In the genomic region with DNA sequence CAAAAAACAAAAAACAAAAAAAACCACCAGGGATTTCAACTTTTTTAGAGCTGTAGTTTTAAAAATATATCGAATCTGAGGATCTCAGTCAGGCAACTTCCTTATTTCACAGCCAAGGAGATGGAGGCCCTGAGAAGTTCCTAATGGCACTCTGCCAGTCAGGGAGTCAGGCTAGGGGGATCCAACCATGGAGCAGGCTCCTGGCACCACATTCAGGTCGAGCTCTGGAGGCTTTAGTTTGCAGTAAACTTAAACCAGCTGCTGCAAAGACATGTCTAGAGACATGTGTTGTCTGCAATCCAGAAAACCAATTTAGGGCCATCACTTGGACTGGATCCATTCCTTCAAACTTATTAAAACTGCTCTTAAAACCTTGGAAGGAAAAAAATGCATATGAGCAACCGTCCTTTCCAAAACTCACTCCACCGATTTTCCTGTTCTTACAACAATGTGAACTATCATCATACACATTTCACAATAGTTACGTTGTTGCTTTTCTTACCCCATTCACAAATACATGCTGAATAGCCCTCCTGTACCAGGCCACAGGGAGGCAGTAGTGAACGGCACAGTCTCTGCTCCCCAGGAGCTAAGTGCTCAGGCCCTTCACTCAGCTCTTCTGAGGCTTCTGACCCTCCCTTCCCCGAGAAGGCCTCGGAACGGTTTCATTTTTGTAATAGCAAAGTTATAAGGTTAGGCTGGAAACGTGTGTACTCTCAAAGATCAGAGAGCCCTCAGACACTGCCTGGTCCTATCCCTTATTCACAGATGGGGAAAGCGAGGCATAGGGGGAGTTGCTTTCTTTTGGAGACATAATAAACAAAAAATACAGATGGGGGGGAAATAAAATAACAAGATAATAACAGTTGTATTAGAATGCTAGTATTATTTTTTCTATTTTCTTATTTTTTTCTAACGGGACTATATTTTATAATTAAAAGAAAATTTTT, we compare ENCODE assay signal across 8 cellular contexts. TPM values are rescaled to one million over a fixed set of nuclear protein-coding genes. Genes with fewer than 3 reads are reported as not detected.
DNase-seq lines count a peak whose midpoint lies in the region; ATAC-seq and TF ChIP-seq lines count a peak whose summit lies in the region.

No MANE protein-coding gene starts in this region.

- no peak overlapping the region for H3K4me3 ChIP-seq in LNCaP clone FGC (ENCODE audit: low read depth, low read length)
- peak overlapping the region in 1 of 4 experiments; percentile 21 for H3K4me3 ChIP-seq in fibroblast of lung (replicated peaks in 1 of 4; ENCODE audit: control extremely low read depth in 1 of 4, insufficient read depth in 1 of 4, low read depth in 3 of 4, low read length in 4 of 4)
- H3K4me3 ChIP-seq in osteoblast (ENCODE audit: insufficient read depth, low read length): no peak overlapping the region

- peaks cover 3% of the 10 kb centered on the region for H3K9me3 Mint-ChIP-seq in activated CD4-positive, alpha-beta T cell treated with anti-CD3 and anti-CD28 coated beads, Interleukin-2, amount 10 ng/mL, durations not matched to agents 7 days and 5 days

- H3K27me3 Mint-ChIP-seq in activated CD4-positive, alpha-beta T cell treated with anti-CD3 and anti-CD28 coated beads, Interleukin-2, amount 10 ng/mL, durations not matched to agents 7 days and 5 days: no peaks in the 10 kb centered on the region

- H3K36me3 ChIP-seq in fibroblast of lung (ENCODE audit: control insufficient read depth, insufficient read depth, low read length): no peaks in the 10 kb centered on the region
- peaks cover 17% of the 10 kb centered on the region for H3K36me3 ChIP-seq in osteoblast (ENCODE audit: insufficient read depth, low read length)

- H3K27ac Mint-ChIP-seq in activated CD4-positive, alpha-beta T cell treated with anti-CD3 and anti-CD28 coated beads, Interleukin-2, amount 10 ng/mL, durations not matched to agents 7 days and 5 days: peak overlapping the region; percentile 87

- no peak overlapping the region for H3K9ac ChIP-seq in fibroblast of lung (ENCODE audit: insufficient read depth, low read length)

- no peaks in the 10 kb centered on the region for H3K27me3 ChIP-seq in fibroblast of lung (ENCODE audit: control insufficient read depth, insufficient read depth, low read length)
- no peaks in the 10 kb centered on the region for H3K27me3 ChIP-seq in osteoblast (ENCODE audit: insufficient read depth, low read length)

- H3K4me1 Mint-ChIP-seq in activated CD4-positive, alpha-beta T cell treated with anti-CD3 and anti-CD28 coated beads, Interleukin-2, amount 10 ng/mL, durations not matched to agents 7 days and 5 days: peaks cover 52% of the 10 kb centered on the region

- POLR2A ChIA-PET in activated CD4-positive, alpha-beta T cell treated with anti-CD3 and anti-CD28 coated beads, Interleukin-2, amount 10 ng/mL, durations not matched to agents 7 days and 5 days (lab: Charles Lee): interaction anchor here (1.0 kb wide), 1 partner anchor 60 kb away, joined by 3 read pairs; no protein-coding TSS in a partner anchor

- no peak overlapping the region for H2AFZ ChIP-seq in fibroblast of lung (ENCODE audit: low read length)
- no peak overlapping the region for H2AFZ ChIP-seq in osteoblast (ENCODE audit: low read length)

- H3K27ac ChIP-seq in fibroblast of lung (ENCODE audit: insufficient read depth, low read length) (no peak overlapping the region), osteoblast (ENCODE audit: low read depth, low read length) (peak overlapping the region; percentile 4)

- DNase-seq in ELR (ENCODE audit: low read depth): peak; percentile 69
- peak; percentile 61 for DNase-seq in LNCaP clone FGC (ENCODE audit: low read depth)
- peak; percentile 84 for DNase-seq in activated CD4-positive, alpha-beta T cell treated with anti-CD3 and anti-CD28 coated beads, Interleukin-2, amount 10 ng/mL, durations not matched to agents 7 days and 5 days
- DNase-seq in fibroblast of lung (ENCODE audit: low read depth in 2 of 2): peak in 1 of 2 donors; percentile 91
- no peak for DNase-seq in osteoblast (ENCODE audit: insufficient read length, low spot score, missing footprints)
- no peak for DNase-seq in posterior cingulate gyrus

- ATAC-seq in GM21717 (IDR thresholded peaks at IDR 0.05; ENCODE audit: unreplicated experiment) (no peak), HG03354 (IDR thresholded peaks at IDR 0.05; ENCODE audit: poor library complexity, severe bottlenecking, unreplicated experiment) (no peak)

- H3K4me3 Mint-ChIP-seq in activated CD4-positive, alpha-beta T cell treated with anti-CD3 and anti-CD28 coated beads, Interleukin-2, amount 10 ng/mL, durations not matched to agents 7 days and 5 days: peak overlapping the region; percentile 23

- H3K4me1 ChIP-seq in fibroblast of lung (ENCODE audit: control insufficient read depth, extremely low read depth, insufficient read depth, low read length) (peaks cover 2% of the 10 kb centered on the region), osteoblast (ENCODE audit: insufficient read depth, low read length) (peaks cover 27% of the 10 kb centered on the region)

- H4K20me1 ChIP-seq in fibroblast of lung (ENCODE audit: control insufficient read depth, extremely low read depth, insufficient read depth, low read length): no peaks in the 10 kb centered on the region
- H4K20me1 ChIP-seq in osteoblast (ENCODE audit: insufficient read depth, low read length): no peaks in the 10 kb centered on the region

- peaks cover 35% of the 10 kb centered on the region for H3K36me3 Mint-ChIP-seq in activated CD4-positive, alpha-beta T cell treated with anti-CD3 and anti-CD28 coated beads, Interleukin-2, amount 10 ng/mL, durations not matched to agents 7 days and 5 days (ENCODE audit: low read depth)

- H3K4me2 ChIP-seq in fibroblast of lung (ENCODE audit: extremely low read depth, insufficient read depth, low read length) (no peak overlapping the region), osteoblast (ENCODE audit: insufficient read depth, low read length) (no peak overlapping the region)

- H3K79me2 ChIP-seq in fibroblast of lung (ENCODE audit: control insufficient read depth, insufficient read depth, low read length) (no peaks in the 10 kb centered on the region), osteoblast (ENCODE audit: insufficient read depth, low read length) (no peaks in the 10 kb centered on the region)

- peak; percentile 87 for TF ChIP-seq CTCF in LNCaP clone FGC (IDR thresholded peaks at IDR 0.05; ENCODE audit: control insufficient read depth, extremely low read depth, insufficient read depth)
- peak; percentile 81 to 94 for TF ChIP-seq CTCF in fibroblast of lung (conservative IDR thresholded peaks at IDR 0.05 in 1 of 2, IDR thresholded peaks at IDR 0.05 in 1 of 2; ENCODE audit: low read depth in 1 of 2, low read length in 2 of 2)
- peak; percentile 65 for TF ChIP-seq CTCF in osteoblast (IDR thresholded peaks at IDR 0.05; ENCODE audit: extremely low read depth, low read depth, low read length)

- intact Hi-C loops in posterior cingulate gyrus (cut with DNase I): no loop called here

- CTCF ChIA-PET in activated CD4-positive, alpha-beta T cell treated with anti-CD3 and anti-CD28 coated beads, Interleukin-2, amount 10 ng/mL, durations not matched to agents 7 days and 5 days (lab: Charles Lee): interaction anchor here (0.6 to 4.3 kb wide), 22 partner anchors 11 to 260 kb away, joined by 3 to 31 read pairs (median 4); a partner anchor contains a TSS

- H3K9me3 ChIP-seq in fibroblast of lung (ENCODE audit: control insufficient read depth, insufficient read depth, low read depth, low read length): no peaks in the 10 kb centered on the region
- no peaks in the 10 kb centered on the region for H3K9me3 ChIP-seq in osteoblast (ENCODE audit: low read depth, low read length)

RNA-seq across cellular contexts. Expression of a gene that starts 20.1 kb away (rescaled TPM):
- 10 to 100 TPM; 33.3 to 34.1 TPM for total RNA-seq in activated CD4-positive, alpha-beta T cell treated with anti-CD3 and anti-CD28 coated beads, Interleukin-2, amount 10 ng/mL, durations not matched to agents 7 days and 5 days
- total RNA-seq in fibroblast of lung: 9.0 and 9.7 TPM in 2 replicates
- polyA plus RNA-seq in fibroblast of lung: 20.5 and 25.2 TPM in 2 replicates
- polyA plus RNA-seq in fibroblast of lung (2012): 18.2 and 25.3 TPM in 2 replicates
- polyA minus RNA-seq in fibroblast of lung (ENCODE audit: low replicate concordance): 60.2 and 86.6 TPM in 2 replicates
- 11.9 and 12.7 TPM in 2 replicates for total RNA-seq in osteoblast

RNA-seq across cellular contexts. Expression of a gene that starts 50.9 kb away (rescaled TPM):
- total RNA-seq in activated CD4-positive, alpha-beta T cell treated with anti-CD3 and anti-CD28 coated beads, Interleukin-2, amount 10 ng/mL, durations not matched to agents 7 days and 5 days: 10 to 100 TPM; 19.9 to 23.5 TPM
- total RNA-seq in fibroblast of lung: 1.0 and 3.8 TPM in 2 replicates
- 21.2 and 23.2 TPM in 2 replicates for polyA plus RNA-seq in fibroblast of lung
- 15.7 and 16.8 TPM in 2 replicates for polyA plus RNA-seq in fibroblast of lung (2012)
- 22.1 and 26.2 TPM in 2 replicates for polyA minus RNA-seq in fibroblast of lung (ENCODE audit: low replicate concordance)
- total RNA-seq in osteoblast: 1.8 and 2.2 TPM in 2 replicates

Comparison
In these comparisons a context has a peak if more than half of its experiments do, and no peak if none do; other contexts are left out.
1. DNase-seq: peak in ELR (single experiment), LNCaP clone FGC (single experiment) and activated CD4-positive, alpha-beta T cell treated with anti-CD3 and anti-CD28 coated beads, Interleukin-2, amount 10 ng/mL, durations not matched to agents 7 days and 5 days (single experiment); none in osteoblast (single experiment) and posterior cingulate gyrus (0 of 10).
2. Peak in every context shown above with its lines, with median percentiles within 50 percentile points of each other: CTCF ChIP-seq.